In the genomic region with DNA sequence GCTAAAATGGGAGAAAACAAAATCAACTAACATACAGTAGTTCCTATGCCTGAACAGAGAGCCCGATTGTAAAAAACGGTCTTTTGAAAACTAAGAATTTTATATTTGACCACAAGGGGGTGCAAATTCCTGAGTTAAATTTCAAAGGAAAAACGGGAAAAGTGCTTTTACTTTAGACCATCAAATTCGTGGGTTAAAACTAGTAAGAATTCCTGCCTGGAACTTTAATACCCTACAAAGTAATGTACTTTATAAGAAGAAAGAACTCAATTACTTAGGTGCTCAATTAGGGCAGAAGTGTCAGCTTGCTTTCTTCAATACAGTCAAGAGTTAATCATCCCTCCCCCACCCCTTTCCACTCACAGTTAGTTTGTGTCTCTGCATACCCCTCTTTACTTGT, we compare ENCODE assay signal across 9 cellular contexts.
DNase-seq lines count a peak whose midpoint lies in the region; ATAC-seq and TF ChIP-seq lines count a peak whose summit lies in the region.
"Had no signal": no experiment of that assay in that cellular context is flagged by ENCODE, and none has a peak within 500 bp of the region (broad histone marks: within the 10 kb centered on the region; RNA-seq: fewer than 3 reads in every experiment).

No MANE protein-coding gene starts in this region.

- no peaks in the 10 kb centered on the region for H3K27me3 ChIP-seq in heart right ventricle

- no peak for DNase-seq in heart right ventricle
- no peak for DNase-seq in left ventricle myocardium superior
- peak; percentile 54 for DNase-seq in NCI-H69 (lab: John Stamatoyannopoulos, UW)
- DNase-seq in chondrocyte (ENCODE audit: low spot score) = no peak
- no peak for DNase-seq in naive B cell
- no peak for DNase-seq in DMS79 treated with DMSO at 0.1 percent for 48 hours (lab: John Stamatoyannopoulos, UW)

- H3K27ac ChIP-seq in heart right ventricle = peak overlapping the region in 2 of 10 donors; percentile 0 to 44
- H3K27ac ChIP-seq: epithelial cell of prostate had no signal

- H3K9me3 ChIP-seq in heart right ventricle = no peaks in the 10 kb centered on the region

- H3K4me3 Mint-ChIP-seq in chondrocyte (ENCODE audit: unreplicated experiment) (peak overlapping the region; percentile 58), naive B cell (peak overlapping the region in 5 of 8 donors; percentile 9 to 95 (median 26))

- TF ChIP-seq CTCF in heart right ventricle (IDR thresholded peaks at IDR 0.05) = peak; percentile 56 to 76 (median 65)
- TF ChIP-seq CTCF in chondrocyte (IDR thresholded peaks at IDR 0.05) = peak; percentile 91

- H3K27me3 Mint-ChIP-seq in chondrocyte (ENCODE audit: low read depth) (no peaks in the 10 kb centered on the region), naive B cell (no peaks in the 10 kb centered on the region)

- WGBS in heart right ventricle, 2 donors = 1 to 2% methylated on average over 4 of the region's 4 CpGs

- H3K4me1 Mint-ChIP-seq in chondrocyte (ENCODE audit: low read depth) (peaks cover 33% of the 10 kb centered on the region), naive B cell (peaks cover 18 to 60% (median 20%) of the 10 kb centered on the region in 3 donors)

- H3K36me3 Mint-ChIP-seq in chondrocyte (ENCODE audit: low read depth) (peaks cover 3% of the 10 kb centered on the region), naive B cell (peaks cover 0 to 9% of the 10 kb centered on the region in 2 donors)

- no peaks in the 10 kb centered on the region for H3K9me3 Mint-ChIP-seq in chondrocyte (ENCODE audit: low read depth)
- no peaks in the 10 kb centered on the region for H3K9me3 Mint-ChIP-seq in naive B cell

- intact Hi-C loops in heart right ventricle (cut with DNase I) = loop anchor here in 9 of 10 donors (2.0 to 10.0 kb wide), 10 partner anchors 37 to 830 kb away; a partner anchor contains a TSS
- intact Hi-C loops in left ventricle myocardium superior (cut with micrococcal nuclease) = loop anchor here (10.0 kb wide), 2 partner anchors 90 to 450 kb away; a partner anchor contains a TSS

- peaks cover 0 to 8% (median 0%) of the 10 kb centered on the region in 9 donors for H3K36me3 ChIP-seq in heart right ventricle

- ATAC-seq in heart right ventricle (no peak), left ventricle myocardium superior (no peak), naive B cell (ENCODE audit: low read depth in 2 of 2) (no peak), HG03432 (IDR thresholded peaks at IDR 0.05; ENCODE audit: unreplicated experiment) (no peak), HG02938 (IDR thresholded peaks at IDR 0.05; ENCODE audit: unreplicated experiment) (no peak)

- H3K4me3 ChIP-seq in heart right ventricle = peak overlapping the region in 5 of 10 donors; percentile 0 to 27 (median 18)

- H3K4me1 ChIP-seq in heart right ventricle = peaks cover 0 to 50% (median 24%) of the 10 kb centered on the region in 9 donors

- H3K27ac Mint-ChIP-seq in chondrocyte (ENCODE audit: unreplicated experiment) (peak overlapping the region; percentile 83), naive B cell (peak overlapping the region in 2 of 6 donors; percentile 26 to 50)
